Comparison of ENCODE assay signal across 1 cellular context in the genomic region with DNA sequence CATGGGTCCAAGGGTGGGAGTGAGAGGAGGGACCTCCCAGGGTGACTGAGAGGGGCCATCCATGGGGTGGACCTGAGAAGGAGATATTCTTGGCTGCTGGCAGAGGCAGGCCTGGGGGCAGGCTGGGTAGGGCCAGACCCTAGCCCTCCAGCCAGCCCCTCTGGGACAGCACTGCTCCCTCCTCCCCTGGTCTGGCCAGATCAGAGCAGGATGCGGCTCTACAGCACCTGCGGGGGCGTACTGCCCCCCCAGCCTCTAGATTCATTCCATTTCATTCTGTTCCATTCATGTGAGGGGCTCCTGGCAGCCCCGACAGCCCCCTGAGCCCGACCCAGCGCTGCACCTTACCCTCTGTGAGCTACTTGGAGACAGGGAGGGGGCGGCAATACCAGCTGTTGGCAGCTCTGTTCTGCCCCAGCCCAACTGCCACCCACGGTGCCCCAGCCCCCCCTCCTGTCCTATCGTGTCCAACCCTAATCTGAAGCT.
A peak's percentile ranks its signal among the peaks of the same experiment; 100 is the strongest.
TF ChIP-seq lines count a peak whose summit lies in the region.

No MANE protein-coding gene starts in this region.

TF ChIP-seq in K562, 482 proteins besides CTCF, POLR2A, EP300 and RAD21:
- TF ChIP-seq ZNF740 (CRISPR knock-in tag; IDR thresholded peaks at IDR 0.05): 0 out of 2 replicates have a peak, but pooled peaks have one; percentile 54
- TF ChIP-seq ZNF740 (tag; IDR thresholded peaks at IDR 0.05): no peak
- no peak for TF ChIP-seq CREBBP (IDR thresholded peaks at IDR 0.05; ENCODE audit: low read depth, low read length)
- no peak for TF ChIP-seq MLLT1 (IDR thresholded peaks at IDR 0.05)
- TF ChIP-seq JUND (IDR thresholded peaks at IDR 0.05; ENCODE audit: borderline replicate concordance, low read depth, low read length): no peak
- TF ChIP-seq JUND (tag; IDR thresholded peaks at IDR 0.05; ENCODE audit: borderline replicate concordance, low read depth, low read length): no peak
- TF ChIP-seq NFE2 (IDR thresholded peaks at IDR 0.05; ENCODE audit: low read depth): no peak
- TF ChIP-seq EP400 (IDR thresholded peaks at IDR 0.05): no peak
- no peak for TF ChIP-seq MAFF (IDR thresholded peaks at IDR 0.05; ENCODE audit: low read length)
- no peak for TF ChIP-seq FUS (optimal IDR thresholded peaks at IDR 0.05; ENCODE audit: low read depth, low read length)
- TF ChIP-seq EGR1 (conservative IDR thresholded peaks at IDR 0.05): peak; percentile 83
- no peak for TF ChIP-seq ZNF644 (tag; IDR thresholded peaks at IDR 0.05; ENCODE audit: low read depth)
- no peak for TF ChIP-seq HCFC1 (IDR thresholded peaks at IDR 0.05; ENCODE audit: low read depth, low read length)
- TF ChIP-seq ARHGAP35 (IDR thresholded peaks at IDR 0.05; ENCODE audit: partially characterized antibody): no peak
- TF ChIP-seq, protein P1, sequence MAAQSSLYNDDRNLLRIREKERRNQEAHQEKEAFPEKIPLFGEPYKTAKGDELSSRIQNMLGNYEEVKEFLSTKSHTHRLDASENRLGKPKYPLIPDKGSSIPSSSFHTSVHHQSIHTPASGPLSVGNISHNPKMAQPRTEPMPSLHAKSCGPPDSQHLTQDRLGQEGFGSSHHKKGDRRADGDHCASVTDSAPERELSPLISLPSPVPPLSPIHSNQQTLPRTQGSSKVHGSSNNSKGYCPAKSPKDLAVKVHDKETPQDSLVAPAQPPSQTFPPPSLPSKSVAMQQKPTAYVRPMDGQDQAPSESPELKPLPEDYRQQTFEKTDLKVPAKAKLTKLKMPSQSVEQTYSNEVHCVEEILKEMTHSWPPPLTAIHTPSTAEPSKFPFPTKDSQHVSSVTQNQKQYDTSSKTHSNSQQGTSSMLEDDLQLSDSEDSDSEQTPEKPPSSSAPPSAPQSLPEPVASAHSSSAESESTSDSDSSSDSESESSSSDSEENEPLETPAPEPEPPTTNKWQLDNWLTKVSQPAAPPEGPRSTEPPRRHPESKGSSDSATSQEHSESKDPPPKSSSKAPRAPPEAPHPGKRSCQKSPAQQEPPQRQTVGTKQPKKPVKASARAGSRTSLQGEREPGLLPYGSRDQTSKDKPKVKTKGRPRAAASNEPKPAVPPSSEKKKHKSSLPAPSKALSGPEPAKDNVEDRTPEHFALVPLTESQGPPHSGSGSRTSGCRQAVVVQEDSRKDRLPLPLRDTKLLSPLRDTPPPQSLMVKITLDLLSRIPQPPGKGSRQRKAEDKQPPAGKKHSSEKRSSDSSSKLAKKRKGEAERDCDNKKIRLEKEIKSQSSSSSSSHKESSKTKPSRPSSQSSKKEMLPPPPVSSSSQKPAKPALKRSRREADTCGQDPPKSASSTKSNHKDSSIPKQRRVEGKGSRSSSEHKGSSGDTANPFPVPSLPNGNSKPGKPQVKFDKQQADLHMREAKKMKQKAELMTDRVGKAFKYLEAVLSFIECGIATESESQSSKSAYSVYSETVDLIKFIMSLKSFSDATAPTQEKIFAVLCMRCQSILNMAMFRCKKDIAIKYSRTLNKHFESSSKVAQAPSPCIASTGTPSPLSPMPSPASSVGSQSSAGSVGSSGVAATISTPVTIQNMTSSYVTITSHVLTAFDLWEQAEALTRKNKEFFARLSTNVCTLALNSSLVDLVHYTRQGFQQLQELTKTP (IDR thresholded peaks at IDR 0.05; ENCODE audit: low read depth in 1 of 2, partially characterized antibody in 2 of 2): no peak
- TF ChIP-seq, protein P2, sequence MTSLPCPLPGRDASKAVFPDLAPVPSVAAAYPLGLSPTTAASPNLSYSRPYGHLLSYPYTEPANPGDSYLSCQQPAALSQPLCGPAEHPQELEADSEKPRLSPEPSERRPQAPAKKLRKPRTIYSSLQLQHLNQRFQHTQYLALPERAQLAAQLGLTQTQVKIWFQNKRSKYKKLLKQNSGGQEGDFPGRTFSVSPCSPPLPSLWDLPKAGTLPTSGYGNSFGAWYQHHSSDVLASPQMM (CRISPR knock-in tag; IDR thresholded peaks at IDR 0.05): no peak
- TF ChIP-seq SUPT5H (IDR thresholded peaks at IDR 0.05): no peak
